ENCODE assay signal across 1 cellular context in the genomic region with DNA sequence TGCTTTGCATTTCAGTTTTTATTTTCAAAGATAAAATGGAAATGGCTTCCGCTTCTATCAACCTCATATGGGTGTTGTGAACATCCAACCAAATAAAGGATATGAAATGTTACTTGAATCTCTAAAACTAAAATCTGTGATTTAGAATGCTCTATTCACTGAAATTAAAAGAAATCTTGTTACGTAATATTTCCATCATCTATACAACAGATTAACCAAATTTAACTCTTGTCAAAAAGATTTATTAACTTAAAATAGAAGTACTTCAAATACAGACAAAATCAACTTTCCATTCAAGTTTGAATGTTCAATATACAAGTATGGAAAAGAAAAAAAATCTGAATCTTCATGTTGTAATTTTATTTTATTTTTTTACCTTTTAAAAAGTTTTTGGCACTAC.
A peak's percentile ranks its signal among the peaks of the same experiment; 100 is the strongest.
TF ChIP-seq lines count a peak whose summit lies in the region.

No MANE protein-coding gene starts in this region.

TF ChIP-seq in K562, 482 proteins besides CTCF, POLR2A, EP300 and RAD21:
- TF ChIP-seq SIN3B (IDR thresholded peaks at IDR 0.05; ENCODE audit: low read depth) (no peak), ZNF23 (CRISPR knock-in tag; IDR thresholded peaks at IDR 0.05) (no peak), CEBPG (CRISPR knock-in tag; IDR thresholded peaks at IDR 0.05) (no peak), CEBPG (tag; conservative IDR thresholded peaks at IDR 0.05 in 1 of 2, IDR thresholded peaks at IDR 0.05 in 1 of 2) (peak; percentile 50 to 81; a peak in 3 of 4 replicates), IFI16 (CRISPR knock-in tag; IDR thresholded peaks at IDR 0.05) (no peak), CEBPB (tag; IDR thresholded peaks at IDR 0.05) (peak; percentile 72; the same call in 1 of the 2 replicates)
- TF ChIP-seq, protein P1, sequence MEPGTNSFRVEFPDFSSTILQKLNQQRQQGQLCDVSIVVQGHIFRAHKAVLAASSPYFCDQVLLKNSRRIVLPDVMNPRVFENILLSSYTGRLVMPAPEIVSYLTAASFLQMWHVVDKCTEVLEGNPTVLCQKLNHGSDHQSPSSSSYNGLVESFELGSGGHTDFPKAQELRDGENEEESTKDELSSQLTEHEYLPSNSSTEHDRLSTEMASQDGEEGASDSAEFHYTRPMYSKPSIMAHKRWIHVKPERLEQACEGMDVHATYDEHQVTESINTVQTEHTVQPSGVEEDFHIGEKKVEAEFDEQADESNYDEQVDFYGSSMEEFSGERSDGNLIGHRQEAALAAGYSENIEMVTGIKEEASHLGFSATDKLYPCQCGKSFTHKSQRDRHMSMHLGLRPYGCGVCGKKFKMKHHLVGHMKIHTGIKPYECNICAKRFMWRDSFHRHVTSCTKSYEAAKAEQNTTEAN (CRISPR knock-in tag; IDR thresholded peaks at IDR 0.05) = no peak
- TF ChIP-seq, protein P2, sequence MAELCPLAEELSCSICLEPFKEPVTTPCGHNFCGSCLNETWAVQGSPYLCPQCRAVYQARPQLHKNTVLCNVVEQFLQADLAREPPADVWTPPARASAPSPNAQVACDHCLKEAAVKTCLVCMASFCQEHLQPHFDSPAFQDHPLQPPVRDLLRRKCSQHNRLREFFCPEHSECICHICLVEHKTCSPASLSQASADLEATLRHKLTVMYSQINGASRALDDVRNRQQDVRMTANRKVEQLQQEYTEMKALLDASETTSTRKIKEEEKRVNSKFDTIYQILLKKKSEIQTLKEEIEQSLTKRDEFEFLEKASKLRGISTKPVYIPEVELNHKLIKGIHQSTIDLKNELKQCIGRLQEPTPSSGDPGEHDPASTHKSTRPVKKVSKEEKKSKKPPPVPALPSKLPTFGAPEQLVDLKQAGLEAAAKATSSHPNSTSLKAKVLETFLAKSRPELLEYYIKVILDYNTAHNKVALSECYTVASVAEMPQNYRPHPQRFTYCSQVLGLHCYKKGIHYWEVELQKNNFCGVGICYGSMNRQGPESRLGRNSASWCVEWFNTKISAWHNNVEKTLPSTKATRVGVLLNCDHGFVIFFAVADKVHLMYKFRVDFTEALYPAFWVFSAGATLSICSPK (IDR thresholded peaks at IDR 0.05; ENCODE audit: borderline replicate concordance) = no peak
- TF ChIP-seq, protein P3, sequence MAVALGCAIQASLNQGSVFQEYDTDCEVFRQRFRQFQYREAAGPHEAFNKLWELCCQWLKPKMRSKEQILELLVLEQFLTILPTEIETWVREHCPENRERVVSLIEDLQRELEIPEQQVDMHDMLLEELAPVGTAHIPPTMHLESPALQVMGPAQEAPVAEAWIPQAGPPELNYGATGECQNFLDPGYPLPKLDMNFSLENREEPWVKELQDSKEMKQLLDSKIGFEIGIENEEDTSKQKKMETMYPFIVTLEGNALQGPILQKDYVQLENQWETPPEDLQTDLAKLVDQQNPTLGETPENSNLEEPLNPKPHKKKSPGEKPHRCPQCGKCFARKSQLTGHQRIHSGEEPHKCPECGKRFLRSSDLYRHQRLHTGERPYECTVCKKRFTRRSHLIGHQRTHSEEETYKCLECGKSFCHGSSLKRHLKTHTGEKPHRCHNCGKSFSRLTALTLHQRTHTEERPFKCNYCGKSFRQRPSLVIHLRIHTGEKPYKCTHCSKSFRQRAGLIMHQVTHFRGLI (CRISPR knock-in tag; IDR thresholded peaks at IDR 0.05) = no peak
